ENCODE assay signal across 8 cellular contexts in genomic region chr3:12750223-12750622, GRCh38. TPM values are rescaled to one million over a fixed set of nuclear protein-coding genes. Genes with fewer than 3 reads are reported as not detected.
DNase-seq lines count a peak whose midpoint lies in the region; ATAC-seq and TF ChIP-seq lines count a peak whose summit lies in the region.

No MANE protein-coding gene starts in this region.

- TF ChIP-seq CTCF in mammary epithelial cell (conservative IDR thresholded peaks at IDR 0.05 in 1 of 2, IDR thresholded peaks at IDR 0.05 in 1 of 2; ENCODE audit: extremely low read depth in 1 of 2, insufficient read depth in 1 of 2, low read depth in 1 of 2, low read length in 2 of 2) = no peak
- TF ChIP-seq CTCF in GM13976 (IDR thresholded peaks at IDR 0.05; ENCODE audit: borderline replicate concordance, control extremely low read depth, extremely low read depth, insufficient read depth, missing control alignments) = no peak

- H3K9me3 ChIP-seq in mammary epithelial cell (replicated peaks; ENCODE audit: insufficient read depth, low read length) = no peaks in the 10 kb centered on the region

- WGBS in mammary epithelial cell (ENCODE audit: low coverage, missing lambda C conversion rate) = 0% methylated on average over 3 of the region's 3 CpGs

- no peak overlapping the region for H3K4me2 ChIP-seq in mammary epithelial cell (ENCODE audit: insufficient read depth, low read depth, low read length)

- CTCF ChIA-PET in mammary epithelial cell (lab: Charles Lee; ENCODE audit: low non-redundant PET) = no interaction called here

- no TSS peak for BruUV-seq in mammary epithelial cell (replicated peaks; lab: Mats Ljungman, UMichigan)

- dilution Hi-C loops in mammary epithelial cell (cut with HindIII; ENCODE audit: low sequenced_read_pairs) = no loop called here

- peaks cover 44% of the 10 kb centered on the region for H3K4me1 ChIP-seq in mammary epithelial cell (ENCODE audit: insufficient read depth, low read length)

- intact Hi-C loops in mammary epithelial cell (cut with micrococcal nuclease) = loop anchor here (1.0 to 2.0 kb wide), 2 partner anchors 9 to 61 kb away; partner anchors contain the start of gene TMEM40

- no peak overlapping the region for H3K9ac ChIP-seq in mammary epithelial cell (ENCODE audit: insufficient read depth, low read length)

- peak; percentile 21 for ATAC-seq in GM18502 (IDR thresholded peaks at IDR 0.05; ENCODE audit: poor library complexity, unreplicated experiment)

- H2AFZ ChIP-seq in mammary epithelial cell (ENCODE audit: low read depth, low read length) = no peak overlapping the region

- H3K79me2 ChIP-seq in mammary epithelial cell (ENCODE audit: insufficient read depth, low read length) = peaks cover 72% of the 10 kb centered on the region

- peaks cover 45% of the 10 kb centered on the region for H3K36me3 ChIP-seq in mammary epithelial cell (ENCODE audit: insufficient read depth, low read length)

- peak overlapping the region; percentile 61 for H3K27ac ChIP-seq in mammary epithelial cell (ENCODE audit: insufficient read depth, low read depth, low read length)

- no peaks in the 10 kb centered on the region for H4K20me1 ChIP-seq in mammary epithelial cell (ENCODE audit: insufficient read depth, low read length)

- DNase-seq in LHCN-M2 (ENCODE audit: low read depth) (peak; percentile 89), mammary epithelial cell (peak; percentile 76), non-pigmented ciliary epithelial cell (ENCODE audit: low read depth) (peak; percentile 26), HuH-7.5 (ENCODE audit: low spot score) (no peak), NCI-H345 treated with DMSO at 0.1 percent for 48 hours (lab: John Stamatoyannopoulos, UW; ENCODE audit: unreplicated experiment) (no peak), NK-92 (lab: John Stamatoyannopoulos, UW; ENCODE audit: unreplicated experiment) (no peak), GM13976 (ENCODE audit: low spot score) (no peak)

- no peaks in the 10 kb centered on the region for H3K27me3 ChIP-seq in mammary epithelial cell (ENCODE audit: insufficient read depth, low read length)

- in situ Hi-C loops in mammary epithelial cell (cut with MboI; ENCODE audit: low sequenced_read_pairs in 2 of 2) (no loop called here), GM13976 (cut with MboI; ENCODE audit: low sequenced_read_pairs, unreplicated experiment) (no loop called here)

- H3K4me3 ChIP-seq in mammary epithelial cell (replicated peaks in 1 of 3; ENCODE audit: insufficient read depth in 1 of 3, low read depth in 2 of 3, low read length in 3 of 3) = no peak overlapping the region

RNA-seq across cellular contexts. Expression of gene TMEM40, which starts 8.8 kb away (rescaled TPM):
- not detected in 2 replicates for total RNA-seq in LHCN-M2 (2014; rRNA removed)
- not detected for polyA plus RNA-seq in LHCN-M2 (2012)
- 100 to 1,000 TPM in 1 of 2 donors, 10 to 100 TPM in 1; 53.3 to 224 TPM for total RNA-seq in mammary epithelial cell
- 124 TPM for polyA plus RNA-seq in mammary epithelial cell
- 126 TPM for polyA minus RNA-seq in mammary epithelial cell

RNA-seq across cellular contexts. Expression of gene CAND2, which starts 46.3 kb away (rescaled TPM):
- total RNA-seq in LHCN-M2 (2014; rRNA removed) = 0.90 and 2.1 TPM in 2 replicates
- 1.6 TPM for polyA plus RNA-seq in LHCN-M2 (2012)
- 1 to 10 TPM in 1 of 2 donors, under 1 TPM in 1; 0.42 to 1.7 TPM for total RNA-seq in mammary epithelial cell
- 0.19 TPM for polyA plus RNA-seq in mammary epithelial cell
- polyA minus RNA-seq in mammary epithelial cell = not detected

Comparison
In these comparisons a context has a peak if more than half of its experiments do, and no peak if none do; other contexts are left out.
1. DNase-seq: peak in LHCN-M2 (single experiment), mammary epithelial cell (single experiment) and non-pigmented ciliary epithelial cell (single experiment); none in HuH-7.5 (single experiment), NCI-H345 treated with DMSO at 0.1 percent for 48 hours (single experiment), NK-92 (single experiment) and GM13976 (single experiment).
2. RNA of gene TMEM40, which starts 8.8 kb away (total RNA-seq): 53.3 to 224 TPM in mammary epithelial cell; not detected in LHCN-M2; every median in the first group is over 10 times any median in the second.